In the genomic region with DNA sequence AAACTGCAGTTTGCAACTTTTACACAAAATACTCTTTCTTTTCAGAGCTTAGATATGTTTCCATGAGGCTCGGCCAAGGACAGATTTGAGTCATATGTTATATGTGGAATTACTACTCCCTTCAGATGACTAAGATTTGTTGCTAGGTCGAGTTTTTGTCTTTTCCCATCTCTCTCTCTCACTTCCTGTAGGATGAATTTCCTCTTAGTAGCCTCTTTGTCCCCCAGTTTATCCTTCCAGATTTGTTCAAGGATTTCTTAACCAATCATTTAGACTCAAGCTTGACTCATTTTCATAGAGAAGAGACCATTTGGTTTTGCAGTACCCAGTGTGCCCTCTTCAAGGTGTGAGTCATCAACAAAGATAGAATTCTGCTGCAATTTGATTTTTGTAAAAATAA, we compare ENCODE assay signal across 23 cellular contexts.
A peak's percentile ranks its signal among the peaks of the same experiment; 100 is the strongest.
DNase-seq lines count a peak whose midpoint lies in the region; ATAC-seq, FAIRE-seq and TF ChIP-seq lines count a peak whose summit lies in the region.
"Had no signal": no experiment of that assay in that cellular context is flagged by ENCODE, and none has a peak within 500 bp of the region (broad histone marks: within the 10 kb centered on the region; RNA-seq: fewer than 3 reads in every experiment).

No MANE protein-coding gene starts in this region.

- no peaks in the 10 kb centered on the region for H3K79me2 ChIP-seq in astrocyte (ENCODE audit: insufficient read depth, low read length)
- no peaks in the 10 kb centered on the region for H3K79me2 ChIP-seq in H9 (ENCODE audit: insufficient read depth, low read length)

- no peak for FAIRE-seq in astrocyte (lab: Jason Lieb, UNC)
- FAIRE-seq: H1 had no signal

- no peak overlapping the region for H2AK5ac ChIP-seq in H9 (ENCODE audit: insufficient read length, low read length)

- intact Hi-C loops in right lobe of liver (cut with DNase I), result no loop called here

- DNase-seq in Daoy (ENCODE audit: low read depth) (peak; percentile 25), HS-5 (ENCODE audit: low read depth) (peak; percentile 65), astrocyte (ENCODE audit: low read depth) (peak; percentile 14), iris pigment epithelial cell (ENCODE audit: low read depth) (peak; percentile 28), H9 (no peak), right lobe of liver (no peak)
- DNase-seq in central memory CD4-positive, alpha-beta T cell, result no peak
- DNase-seq: activated CD4-positive, alpha-beta memory T cell treated with anti-CD3 and anti-CD28 coated beads, Interleukin-2, amount 10 ng/mL, durations not matched to agents 7 days and 5 days; activated T-cell treated with anti-CD3 and anti-CD28 coated beads, Interleukin-2, amount 50 U/mL, for 4 hours; Calu3; esophagus squamous epithelium; hippocampal formation; islet precursor cell; Karpas-422; NCI-H1105; NCI-H524; SHP77 treated with DMSO at 0.1 percent for 48 hours; stimulated activated CD4-positive, alpha-beta T cell treated with anti-CD3 and anti-CD28 coated beads, Interleukin-15, amount 100 ng/mL, for 24 hours; T-helper 1 cell; thyroid gland had no signal

- WGBS in H9 (ENCODE audit: extremely low coverage, insufficient read length, low lambda C conversion rate), result no CpG with 5 or more reads among the region's 2 CpGs
- WGBS in right lobe of liver (ENCODE audit: insufficient coverage, low coverage, low lambda C conversion rate, missing lambda C conversion rate), result 22% methylated on average over 2 of the region's 2 CpGs

- H2BK15ac ChIP-seq in H9 (ENCODE audit: low read depth, low read length), result no peak overlapping the region

- no peak overlapping the region for H3K14ac ChIP-seq in H9 (ENCODE audit: insufficient read depth, low read length)

- no peaks in the 10 kb centered on the region for H3K27me3 ChIP-seq in astrocyte (ENCODE audit: insufficient read depth, low read length)
- H3K27me3 ChIP-seq in H9 (ENCODE audit: insufficient read depth, low read length), result no peaks in the 10 kb centered on the region
- no peaks in the 10 kb centered on the region for H3K27me3 ChIP-seq in right lobe of liver
- H3K27me3 ChIP-seq: esophagus squamous epithelium, thyroid gland had no signal

- H2AFZ ChIP-seq in astrocyte (ENCODE audit: low read depth, low read length) (no peak overlapping the region), H9 (ENCODE audit: low read length) (no peak overlapping the region)

- H3K56ac ChIP-seq in H9 (ENCODE audit: insufficient read length, low read depth, low read length), result no peak overlapping the region

- H3K9me3 ChIP-seq in astrocyte (ENCODE audit: insufficient read depth, low read depth, low read length), result no peaks in the 10 kb centered on the region
- peaks cover 47% of the 10 kb centered on the region for H3K9me3 ChIP-seq in H9 (ENCODE audit: control insufficient read depth, low read depth, low read length)
- H3K9me3 ChIP-seq in right lobe of liver, result no peaks in the 10 kb centered on the region
- H3K9me3 ChIP-seq: esophagus squamous epithelium, thyroid gland had no signal

- H3T11ph ChIP-seq in H9 (ENCODE audit: low read length), result no peak overlapping the region

- H4K91ac ChIP-seq in H9 (ENCODE audit: insufficient read length, low read depth, low read length), result no peak overlapping the region

- H3K36me3 ChIP-seq in astrocyte (ENCODE audit: insufficient read depth, low read length), result no peaks in the 10 kb centered on the region
- no peaks in the 10 kb centered on the region for H3K36me3 ChIP-seq in right lobe of liver
- H3K36me3 ChIP-seq: esophagus squamous epithelium, thyroid gland had no signal

- H3K27ac ChIP-seq in astrocyte (ENCODE audit: low read depth, low read length) (no peak overlapping the region), H9 (ENCODE audit: insufficient read length, low read depth, low read length) (no peak overlapping the region), right lobe of liver (no peak overlapping the region)
- H3K27ac ChIP-seq: esophagus squamous epithelium, thyroid gland had no signal

- no peaks in the 10 kb centered on the region for H3K79me1 ChIP-seq in H9 (ENCODE audit: insufficient read depth, low read depth, low read length, poor library complexity, severe bottlenecking)

- H3K23ac ChIP-seq in H9 (ENCODE audit: insufficient read length, low read depth, low read length), result no peak overlapping the region

- H3K4me1 Mint-ChIP-seq in astrocyte (ENCODE audit: low read depth, unreplicated experiment) (no peaks in the 10 kb centered on the region), H9 (peaks cover 3 to 5% of the 10 kb centered on the region in 2 experiments; a peak in 3 of 4 replicates)
- H3K4me1 Mint-ChIP-seq: activated CD4-positive, alpha-beta memory T cell treated with anti-CD3 and anti-CD28 coated beads, Interleukin-2, amount 10 ng/mL, durations not matched to agents 7 days and 5 days; central memory CD8-positive, alpha-beta T cell had no signal

- no peak overlapping the region for H4K8ac ChIP-seq in H9 (replicated peaks; ENCODE audit: insufficient read length, low read depth, low read length)

- H3K9me3 Mint-ChIP-seq in astrocyte (ENCODE audit: unreplicated experiment) (no peaks in the 10 kb centered on the region), H9 (peaks cover 53 to 57% of the 10 kb centered on the region in 2 experiments)
- H3K9me3 Mint-ChIP-seq: activated CD4-positive, alpha-beta memory T cell treated with anti-CD3 and anti-CD28 coated beads, Interleukin-2, amount 10 ng/mL, durations not matched to agents 7 days and 5 days; activated T-cell treated with anti-CD3 and anti-CD28 coated beads, Interleukin-2, amount 50 U/mL, for 4 hours; central memory CD8-positive, alpha-beta T cell had no signal

- no peak overlapping the region for H3K18ac ChIP-seq in H9 (ENCODE audit: insufficient read length, low read depth, low read length)

- H2BK120ac ChIP-seq in H9 (ENCODE audit: low read depth, low read length, poor library complexity, severe bottlenecking), result no peak overlapping the region

- H3K4me3 ChIP-seq in astrocyte (ENCODE audit: insufficient read depth, low read depth, low read length) (no peak overlapping the region), right lobe of liver (no peak overlapping the region)
- H3K4me3 ChIP-seq: esophagus squamous epithelium, lung, thyroid gland had no signal

- H3K36me3 Mint-ChIP-seq in astrocyte (ENCODE audit: low read depth, unreplicated experiment) (no peaks in the 10 kb centered on the region), H9 (ENCODE audit: insufficient read depth in 1 of 3, low read depth in 3 of 3) (no peaks in the 10 kb centered on the region)

- no peaks in the 10 kb centered on the region for H4K20me1 ChIP-seq in astrocyte (ENCODE audit: insufficient read depth, low read length)
- H4K20me1 ChIP-seq in H9 (ENCODE audit: control insufficient read depth, insufficient read depth, insufficient read length), result no peaks in the 10 kb centered on the region

- no peak for TF ChIP-seq CTCF in astrocyte (IDR thresholded peaks at IDR 0.05; ENCODE audit: insufficient read depth, low read depth, low read length)
- no peak for TF ChIP-seq CTCF in H9 (conservative IDR thresholded peaks at IDR 0.05)
- no peak for TF ChIP-seq CTCF in right lobe of liver (IDR thresholded peaks at IDR 0.05)

- no peak overlapping the region for H2BK5ac ChIP-seq in H9 (ENCODE audit: insufficient read length, low read length)

- no peak overlapping the region for H4K5ac ChIP-seq in H9 (ENCODE audit: insufficient read length, low read depth, low read length)

- H2BK12ac ChIP-seq in H9 (ENCODE audit: insufficient read length, low read depth, low read length), result no peak overlapping the region

- H3K27ac Mint-ChIP-seq in astrocyte (ENCODE audit: unreplicated experiment) (no peak overlapping the region), H9 (no peak overlapping the region)
- H3K27ac Mint-ChIP-seq: activated CD4-positive, alpha-beta memory T cell treated with anti-CD3 and anti-CD28 coated beads, Interleukin-2, amount 10 ng/mL, durations not matched to agents 7 days and 5 days had no signal

- no peaks in the 10 kb centered on the region for H3K23me2 ChIP-seq in H9 (ENCODE audit: insufficient read length, low read depth, low read length, poor library complexity, severe bottlenecking)

- no peaks in the 10 kb centered on the region for H3K4me1 ChIP-seq in astrocyte (ENCODE audit: insufficient read depth, low read length)
- H3K4me1 ChIP-seq in H9 (ENCODE audit: insufficient read depth, low read length), result no peaks in the 10 kb centered on the region
- H3K4me1 ChIP-seq in right lobe of liver, result no peaks in the 10 kb centered on the region
- H3K4me1 ChIP-seq: esophagus squamous epithelium, thyroid gland had no signal

- no peak overlapping the region for H3K4me2 ChIP-seq in astrocyte (ENCODE audit: low read length)
- no peak overlapping the region for H3K4me2 ChIP-seq in H9 (ENCODE audit: insufficient read depth, insufficient read length, low read length)

- no peak for ATAC-seq in right lobe of liver

- H3K4ac ChIP-seq in H9 (ENCODE audit: low read depth, low read length), result no peak overlapping the region

- TF ChIP-seq POLR2A in right lobe of liver (IDR thresholded peaks at IDR 0.05), result no peak

- H3K9ac ChIP-seq in astrocyte (ENCODE audit: low read length) (no peak overlapping the region), H9 (ENCODE audit: extremely low read depth, insufficient read length, low read length) (no peak overlapping the region)

- H2BK20ac ChIP-seq in H9 (ENCODE audit: low read depth, low read length, poor library complexity, severe bottlenecking), result no peak overlapping the region

- H3K4me3 Mint-ChIP-seq in astrocyte (ENCODE audit: unreplicated experiment) (no peak overlapping the region), H9 (no peak overlapping the region)
- H3K4me3 Mint-ChIP-seq: activated CD4-positive, alpha-beta memory T cell treated with anti-CD3 and anti-CD28 coated beads, Interleukin-2, amount 10 ng/mL, durations not matched to agents 7 days and 5 days; activated T-cell treated with anti-CD3 and anti-CD28 coated beads, Interleukin-2, amount 50 U/mL, for 4 hours; central memory CD8-positive, alpha-beta T cell had no signal

- no peaks in the 10 kb centered on the region for H3K27me3 Mint-ChIP-seq in astrocyte (ENCODE audit: low read depth, unreplicated experiment)
- peaks cover 4% of the 10 kb centered on the region for H3K27me3 Mint-ChIP-seq in H9 (ENCODE audit: low read depth)
- H3K27me3 Mint-ChIP-seq: activated CD4-positive, alpha-beta memory T cell treated with anti-CD3 and anti-CD28 coated beads, Interleukin-2, amount 10 ng/mL, durations not matched to agents 7 days and 5 days; central memory CD8-positive, alpha-beta T cell had no signal

Comparison
In these comparisons a context has a peak if more than half of its experiments do, and no peak if none do; other contexts are left out.
1. DNase-seq: peak in Daoy (single experiment), HS-5 (single experiment), astrocyte (single experiment) and iris pigment epithelial cell (single experiment); none in H9 (single experiment), central memory CD4-positive, alpha-beta T cell (single experiment) and right lobe of liver (0 of 3).